ENCODE assay signal across 1 cellular context in the genomic region with DNA sequence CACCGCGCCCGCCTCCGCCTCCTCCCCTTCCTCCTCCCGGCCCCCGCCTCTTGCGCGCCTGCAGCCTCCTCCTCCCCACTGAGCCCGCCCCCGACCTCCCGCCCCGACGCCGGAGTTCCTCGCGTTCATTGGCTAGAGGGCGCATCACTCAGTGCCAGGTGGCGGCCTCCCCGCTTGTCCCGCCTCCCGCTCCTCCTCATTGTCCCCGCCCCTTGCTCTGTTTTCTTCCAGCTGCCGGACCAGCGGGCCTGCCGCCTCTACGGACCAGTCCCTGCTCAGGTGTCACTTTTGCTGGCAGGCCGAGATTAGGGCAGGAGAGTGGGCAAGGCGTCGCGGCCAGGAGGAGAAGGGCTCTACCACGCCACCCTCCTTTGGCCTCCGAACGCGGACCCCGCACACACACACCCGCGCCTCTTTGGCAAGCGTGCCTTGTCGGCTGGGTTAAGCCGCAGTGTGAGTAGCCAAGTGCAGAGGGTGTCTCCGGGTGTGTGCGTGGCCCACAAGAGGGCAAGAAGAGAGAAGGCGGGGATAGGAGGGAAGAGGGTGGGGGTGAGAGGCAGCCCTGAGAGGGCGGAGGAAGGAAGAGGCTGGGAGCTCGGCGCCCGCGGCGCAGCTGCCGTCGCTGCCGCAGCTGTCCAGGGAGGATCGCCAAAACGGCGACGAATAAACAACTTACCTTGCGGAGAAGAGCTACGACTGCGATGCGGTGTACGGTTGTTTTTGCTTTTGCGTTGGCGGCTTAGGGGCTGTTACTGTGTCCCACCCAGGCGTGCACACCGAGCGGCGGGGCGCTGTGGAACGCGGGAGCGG.
TF ChIP-seq lines count a peak whose summit lies in the region.

No MANE protein-coding gene starts in this region.

TF ChIP-seq in WTC11, 78 proteins besides CTCF, POLR2A, EP300 and RAD21 (continued from another document):
- TF ChIP-seq, protein P1, sequence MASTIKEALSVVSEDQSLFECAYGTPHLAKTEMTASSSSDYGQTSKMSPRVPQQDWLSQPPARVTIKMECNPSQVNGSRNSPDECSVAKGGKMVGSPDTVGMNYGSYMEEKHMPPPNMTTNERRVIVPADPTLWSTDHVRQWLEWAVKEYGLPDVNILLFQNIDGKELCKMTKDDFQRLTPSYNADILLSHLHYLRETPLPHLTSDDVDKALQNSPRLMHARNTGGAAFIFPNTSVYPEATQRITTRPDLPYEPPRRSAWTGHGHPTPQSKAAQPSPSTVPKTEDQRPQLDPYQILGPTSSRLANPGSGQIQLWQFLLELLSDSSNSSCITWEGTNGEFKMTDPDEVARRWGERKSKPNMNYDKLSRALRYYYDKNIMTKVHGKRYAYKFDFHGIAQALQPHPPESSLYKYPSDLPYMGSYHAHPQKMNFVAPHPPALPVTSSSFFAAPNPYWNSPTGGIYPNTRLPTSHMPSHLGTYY (CRISPR knock-in tag; IDR thresholded peaks at IDR 0.05): no peak
- TF ChIP-seq FOXJ3 (CRISPR knock-in tag; IDR thresholded peaks at IDR 0.05; ENCODE audit: borderline replicate concordance) (no peak), SMAD3 (CRISPR knock-in tag; IDR thresholded peaks at IDR 0.05; ENCODE audit: borderline replicate concordance) (peak; percentile 48; the same call in 1 of the 2 replicates), ZNF263 (CRISPR knock-in tag; IDR thresholded peaks at IDR 0.05; ENCODE audit: low read depth) (peak; percentile 93), MYBL2 (CRISPR knock-in tag; IDR thresholded peaks at IDR 0.05) (no peak; the same call in 1 of the 2 replicates), SP1 (CRISPR knock-in tag; conservative IDR thresholded peaks at IDR 0.05) (peak; percentile 72), ZNF138 (CRISPR knock-in tag; conservative IDR thresholded peaks at IDR 0.05) (peak; percentile 77; the same call in 1 of the 2 replicates), PRRX2 (CRISPR knock-in tag; IDR thresholded peaks at IDR 0.05) (no peak), TP53 (CRISPR knock-in tag; IDR thresholded peaks at IDR 0.05) (0 out of 2 replicates have a peak, but pooled peaks have one; percentile 26), ZNF416 (CRISPR knock-in tag; IDR thresholded peaks at IDR 0.05) (no peak), ZNF423 (CRISPR knock-in tag; IDR thresholded peaks at IDR 0.05) (no peak), EMX1 (CRISPR knock-in tag; IDR thresholded peaks at IDR 0.05) (no peak), FOXK1 (CRISPR knock-in tag; IDR thresholded peaks at IDR 0.05) (peak; percentile 4; the same call in 1 of the 2 replicates), SMAD4 (CRISPR knock-in tag; IDR thresholded peaks at IDR 0.05) (no peak)
- TF ChIP-seq, protein P2, sequence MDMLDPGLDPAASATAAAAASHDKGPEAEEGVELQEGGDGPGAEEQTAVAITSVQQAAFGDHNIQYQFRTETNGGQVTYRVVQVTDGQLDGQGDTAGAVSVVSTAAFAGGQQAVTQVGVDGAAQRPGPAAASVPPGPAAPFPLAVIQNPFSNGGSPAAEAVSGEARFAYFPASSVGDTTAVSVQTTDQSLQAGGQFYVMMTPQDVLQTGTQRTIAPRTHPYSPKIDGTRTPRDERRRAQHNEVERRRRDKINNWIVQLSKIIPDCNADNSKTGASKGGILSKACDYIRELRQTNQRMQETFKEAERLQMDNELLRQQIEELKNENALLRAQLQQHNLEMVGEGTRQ (CRISPR knock-in tag; IDR thresholded peaks at IDR 0.05): peak; percentile 77
- TF ChIP-seq, protein P3, sequence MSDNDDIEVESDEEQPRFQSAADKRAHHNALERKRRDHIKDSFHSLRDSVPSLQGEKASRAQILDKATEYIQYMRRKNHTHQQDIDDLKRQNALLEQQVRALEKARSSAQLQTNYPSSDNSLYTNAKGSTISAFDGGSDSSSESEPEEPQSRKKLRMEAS (CRISPR knock-in tag; IDR thresholded peaks at IDR 0.05): peak; percentile 83; the same call in 1 of the 2 replicates
- TF ChIP-seq, protein P4, sequence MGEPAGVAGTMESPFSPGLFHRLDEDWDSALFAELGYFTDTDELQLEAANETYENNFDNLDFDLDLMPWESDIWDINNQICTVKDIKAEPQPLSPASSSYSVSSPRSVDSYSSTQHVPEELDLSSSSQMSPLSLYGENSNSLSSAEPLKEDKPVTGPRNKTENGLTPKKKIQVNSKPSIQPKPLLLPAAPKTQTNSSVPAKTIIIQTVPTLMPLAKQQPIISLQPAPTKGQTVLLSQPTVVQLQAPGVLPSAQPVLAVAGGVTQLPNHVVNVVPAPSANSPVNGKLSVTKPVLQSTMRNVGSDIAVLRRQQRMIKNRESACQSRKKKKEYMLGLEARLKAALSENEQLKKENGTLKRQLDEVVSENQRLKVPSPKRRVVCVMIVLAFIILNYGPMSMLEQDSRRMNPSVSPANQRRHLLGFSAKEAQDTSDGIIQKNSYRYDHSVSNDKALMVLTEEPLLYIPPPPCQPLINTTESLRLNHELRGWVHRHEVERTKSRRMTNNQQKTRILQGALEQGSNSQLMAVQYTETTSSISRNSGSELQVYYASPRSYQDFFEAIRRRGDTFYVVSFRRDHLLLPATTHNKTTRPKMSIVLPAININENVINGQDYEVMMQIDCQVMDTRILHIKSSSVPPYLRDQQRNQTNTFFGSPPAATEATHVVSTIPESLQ (CRISPR knock-in tag; IDR thresholded peaks at IDR 0.05): no peak
- TF ChIP-seq, protein P5, sequence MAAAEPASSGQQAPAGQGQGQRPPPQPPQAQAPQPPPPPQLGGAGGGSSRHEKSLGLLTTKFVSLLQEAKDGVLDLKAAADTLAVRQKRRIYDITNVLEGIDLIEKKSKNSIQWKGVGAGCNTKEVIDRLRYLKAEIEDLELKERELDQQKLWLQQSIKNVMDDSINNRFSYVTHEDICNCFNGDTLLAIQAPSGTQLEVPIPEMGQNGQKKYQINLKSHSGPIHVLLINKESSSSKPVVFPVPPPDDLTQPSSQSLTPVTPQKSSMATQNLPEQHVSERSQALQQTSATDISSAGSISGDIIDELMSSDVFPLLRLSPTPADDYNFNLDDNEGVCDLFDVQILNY (CRISPR knock-in tag; IDR thresholded peaks at IDR 0.05): 0 out of 2 replicates have a peak, but pooled peaks have one; percentile 25
- TF ChIP-seq, protein P6, sequence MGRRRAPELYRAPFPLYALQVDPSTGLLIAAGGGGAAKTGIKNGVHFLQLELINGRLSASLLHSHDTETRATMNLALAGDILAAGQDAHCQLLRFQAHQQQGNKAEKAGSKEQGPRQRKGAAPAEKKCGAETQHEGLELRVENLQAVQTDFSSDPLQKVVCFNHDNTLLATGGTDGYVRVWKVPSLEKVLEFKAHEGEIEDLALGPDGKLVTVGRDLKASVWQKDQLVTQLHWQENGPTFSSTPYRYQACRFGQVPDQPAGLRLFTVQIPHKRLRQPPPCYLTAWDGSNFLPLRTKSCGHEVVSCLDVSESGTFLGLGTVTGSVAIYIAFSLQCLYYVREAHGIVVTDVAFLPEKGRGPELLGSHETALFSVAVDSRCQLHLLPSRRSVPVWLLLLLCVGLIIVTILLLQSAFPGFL (CRISPR knock-in tag; IDR thresholded peaks at IDR 0.05; ENCODE audit: borderline replicate concordance): no peak
- TF ChIP-seq, protein P7, sequence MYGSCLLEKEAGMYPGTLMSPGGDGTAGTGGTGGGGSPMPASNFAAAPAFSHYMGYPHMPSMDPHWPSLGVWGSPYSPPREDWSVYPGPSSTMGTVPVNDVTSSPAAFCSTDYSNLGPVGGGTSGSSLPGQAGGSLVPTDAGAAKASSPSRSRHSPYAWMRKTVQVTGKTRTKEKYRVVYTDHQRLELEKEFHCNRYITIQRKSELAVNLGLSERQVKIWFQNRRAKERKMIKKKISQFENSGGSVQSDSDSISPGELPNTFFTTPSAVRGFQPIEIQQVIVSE (CRISPR knock-in tag; IDR thresholded peaks at IDR 0.05; ENCODE audit: borderline replicate concordance): no peak
- TF ChIP-seq, protein P8, sequence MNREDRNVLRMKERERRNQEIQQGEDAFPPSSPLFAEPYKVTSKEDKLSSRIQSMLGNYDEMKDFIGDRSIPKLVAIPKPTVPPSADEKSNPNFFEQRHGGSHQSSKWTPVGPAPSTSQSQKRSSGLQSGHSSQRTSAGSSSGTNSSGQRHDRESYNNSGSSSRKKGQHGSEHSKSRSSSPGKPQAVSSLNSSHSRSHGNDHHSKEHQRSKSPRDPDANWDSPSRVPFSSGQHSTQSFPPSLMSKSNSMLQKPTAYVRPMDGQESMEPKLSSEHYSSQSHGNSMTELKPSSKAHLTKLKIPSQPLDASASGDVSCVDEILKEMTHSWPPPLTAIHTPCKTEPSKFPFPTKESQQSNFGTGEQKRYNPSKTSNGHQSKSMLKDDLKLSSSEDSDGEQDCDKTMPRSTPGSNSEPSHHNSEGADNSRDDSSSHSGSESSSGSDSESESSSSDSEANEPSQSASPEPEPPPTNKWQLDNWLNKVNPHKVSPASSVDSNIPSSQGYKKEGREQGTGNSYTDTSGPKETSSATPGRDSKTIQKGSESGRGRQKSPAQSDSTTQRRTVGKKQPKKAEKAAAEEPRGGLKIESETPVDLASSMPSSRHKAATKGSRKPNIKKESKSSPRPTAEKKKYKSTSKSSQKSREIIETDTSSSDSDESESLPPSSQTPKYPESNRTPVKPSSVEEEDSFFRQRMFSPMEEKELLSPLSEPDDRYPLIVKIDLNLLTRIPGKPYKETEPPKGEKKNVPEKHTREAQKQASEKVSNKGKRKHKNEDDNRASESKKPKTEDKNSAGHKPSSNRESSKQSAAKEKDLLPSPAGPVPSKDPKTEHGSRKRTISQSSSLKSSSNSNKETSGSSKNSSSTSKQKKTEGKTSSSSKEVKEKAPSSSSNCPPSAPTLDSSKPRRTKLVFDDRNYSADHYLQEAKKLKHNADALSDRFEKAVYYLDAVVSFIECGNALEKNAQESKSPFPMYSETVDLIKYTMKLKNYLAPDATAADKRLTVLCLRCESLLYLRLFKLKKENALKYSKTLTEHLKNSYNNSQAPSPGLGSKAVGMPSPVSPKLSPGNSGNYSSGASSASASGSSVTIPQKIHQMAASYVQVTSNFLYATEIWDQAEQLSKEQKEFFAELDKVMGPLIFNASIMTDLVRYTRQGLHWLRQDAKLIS (CRISPR knock-in tag; IDR thresholded peaks at IDR 0.05; ENCODE audit: borderline replicate concordance): no peak
- TF ChIP-seq, protein P9, sequence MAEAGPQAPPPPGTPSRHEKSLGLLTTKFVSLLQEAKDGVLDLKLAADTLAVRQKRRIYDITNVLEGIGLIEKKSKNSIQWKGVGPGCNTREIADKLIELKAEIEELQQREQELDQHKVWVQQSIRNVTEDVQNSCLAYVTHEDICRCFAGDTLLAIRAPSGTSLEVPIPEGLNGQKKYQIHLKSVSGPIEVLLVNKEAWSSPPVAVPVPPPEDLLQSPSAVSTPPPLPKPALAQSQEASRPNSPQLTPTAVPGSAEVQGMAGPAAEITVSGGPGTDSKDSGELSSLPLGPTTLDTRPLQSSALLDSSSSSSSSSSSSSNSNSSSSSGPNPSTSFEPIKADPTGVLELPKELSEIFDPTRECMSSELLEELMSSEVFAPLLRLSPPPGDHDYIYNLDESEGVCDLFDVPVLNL (CRISPR knock-in tag; IDR thresholded peaks at IDR 0.05; ENCODE audit: borderline replicate concordance, low read depth): no peak
